In the genomic region with DNA sequence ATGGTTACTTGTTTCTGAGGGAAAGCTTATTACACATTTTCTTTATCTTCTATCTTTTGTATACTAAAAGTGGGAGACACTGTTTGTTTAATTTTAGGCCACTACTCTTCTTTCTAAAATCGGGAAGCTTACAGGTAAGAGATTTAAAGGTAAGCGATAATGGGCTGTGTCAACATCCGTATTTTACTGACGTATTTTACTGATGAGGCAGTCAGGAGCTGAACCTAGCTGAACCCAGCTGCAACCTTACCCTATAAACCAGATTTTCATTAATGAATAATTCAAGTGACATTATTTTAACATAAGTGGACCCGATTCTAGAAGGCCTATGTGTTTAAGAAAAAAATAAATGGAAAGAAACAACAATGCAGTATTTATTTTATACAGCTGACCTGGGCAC, we compare ENCODE assay signal across 21 cellular contexts. TPM values are rescaled to one million over a fixed set of nuclear protein-coding genes. Genes with fewer than 3 reads are reported as not detected.
A peak's percentile ranks its signal among the peaks of the same experiment; 100 is the strongest.
DNase-seq lines count a peak whose midpoint lies in the region; ATAC-seq and TF ChIP-seq lines count a peak whose summit lies in the region.
"Had no signal": no experiment of that assay in that cellular context is flagged by ENCODE, and none has a peak within 500 bp of the region (broad histone marks: within the 10 kb centered on the region; RNA-seq: fewer than 3 reads in every experiment).

No MANE protein-coding gene starts in this region.

- no peak overlapping the region for H3K27ac ChIP-seq in CD4-positive, alpha-beta T cell (ENCODE audit: low read depth, low read length)
- peak overlapping the region; percentile 28 for H3K27ac ChIP-seq in neutrophil
- H3K27ac ChIP-seq: RWPE1 had no signal

- ATAC-seq in activated CD8-positive, alpha-beta T cell treated with anti-CD3 and anti-CD28 coated beads for 36 hours, result no peak
- no peak for ATAC-seq in activated CD8-positive, alpha-beta T cell treated with anti-CD3 and anti-CD28 coated beads, Interleukin-2, amount 10 ng/mL, durations not matched to agents 7 days and 5 days
- ATAC-seq in CD4-positive, alpha-beta T cell (ENCODE audit: poor library complexity), result no peak
- ATAC-seq in activated naive CD8-positive, alpha-beta T cell treated with anti-CD3 and anti-CD28 coated beads, Interleukin-2, amount 50 U/mL, for 24 hours, result no peak
- ATAC-seq: PC-3 had no signal

- no peak for DNase-seq in activated CD8-positive, alpha-beta T cell treated with anti-CD3 and anti-CD28 coated beads for 36 hours
- no peak for DNase-seq in activated CD8-positive, alpha-beta T cell treated with anti-CD3 and anti-CD28 coated beads, Interleukin-2, amount 10 ng/mL, durations not matched to agents 7 days and 5 days
- DNase-seq in CD4-positive, alpha-beta T cell, result no peak
- no peak for DNase-seq in activated naive CD8-positive, alpha-beta T cell treated with anti-CD3 and anti-CD28 coated beads, Interleukin-2, amount 50 U/mL, for 24 hours
- DNase-seq in kidney tubule cell (ENCODE audit: low spot score) (no peak), NCI-H1694 (lab: John Stamatoyannopoulos, UW) (no peak)
- DNase-seq: BE2C; Caco-2; CD4-positive, CD25-positive, alpha-beta regulatory T cell; DMS153; GDM1; H9; KG1; MV-4-11; NCI-H187; NCI-H2107; NCI-H2227 treated with DMSO at 0.1 percent for 48 hours; NCI-H524; PC-3 had no signal

- TF ChIP-seq CTCF in activated CD8-positive, alpha-beta T cell treated with anti-CD3 and anti-CD28 coated beads for 36 hours (IDR thresholded peaks at IDR 0.05), result no peak
- TF ChIP-seq CTCF in CD4-positive, alpha-beta T cell (IDR thresholded peaks at IDR 0.05), result no peak
- no peak for TF ChIP-seq CTCF in neutrophil (IDR thresholded peaks at IDR 0.05)

- H3K36me3 Mint-ChIP-seq in activated CD8-positive, alpha-beta T cell treated with anti-CD3 and anti-CD28 coated beads for 36 hours (ENCODE audit: low read depth), result peaks cover 56% of the 10 kb centered on the region
- H3K36me3 Mint-ChIP-seq in activated CD8-positive, alpha-beta T cell treated with anti-CD3 and anti-CD28 coated beads, Interleukin-2, amount 10 ng/mL, durations not matched to agents 7 days and 5 days (ENCODE audit: low read depth), result peaks cover 63% of the 10 kb centered on the region
- H3K36me3 Mint-ChIP-seq in CD4-positive, alpha-beta T cell (ENCODE audit: low read depth), result no peaks in the 10 kb centered on the region
- H3K36me3 Mint-ChIP-seq in activated naive CD8-positive, alpha-beta T cell treated with anti-CD3 and anti-CD28 coated beads, Interleukin-2, amount 50 U/mL, for 24 hours (ENCODE audit: low read depth), result peaks cover 70% of the 10 kb centered on the region

- CTCF ChIA-PET in activated CD8-positive, alpha-beta T cell treated with anti-CD3 and anti-CD28 coated beads for 36 hours (lab: Charles Lee), result interaction anchor here (0.8 to 5.6 kb wide), 6 partner anchors 11 to 48 kb away, joined by 3 to 39 read pairs (median 4); a partner anchor contains a TSS
- CTCF ChIA-PET in activated CD8-positive, alpha-beta T cell treated with anti-CD3 and anti-CD28 coated beads, Interleukin-2, amount 10 ng/mL, durations not matched to agents 7 days and 5 days (lab: Charles Lee), result interaction anchor here (0.7 to 5.8 kb wide), 8 partner anchors 9 to 1793 kb away, joined by 3 to 48 read pairs (median 4); a partner anchor contains a TSS
- CTCF ChIA-PET in CD4-positive, alpha-beta T cell (lab: Charles Lee), result interaction anchor here (0.8 to 1.1 kb wide), 2 partner anchors 13 kb away, joined by 3 read pairs; a partner anchor contains a TSS

- peak overlapping the region; percentile 55 for H3K27ac Mint-ChIP-seq in activated CD8-positive, alpha-beta T cell treated with anti-CD3 and anti-CD28 coated beads for 36 hours
- no peak overlapping the region for H3K27ac Mint-ChIP-seq in activated CD8-positive, alpha-beta T cell treated with anti-CD3 and anti-CD28 coated beads, Interleukin-2, amount 10 ng/mL, durations not matched to agents 7 days and 5 days
- peak overlapping the region; percentile 18 for H3K27ac Mint-ChIP-seq in CD4-positive, alpha-beta T cell
- H3K27ac Mint-ChIP-seq in activated naive CD8-positive, alpha-beta T cell treated with anti-CD3 and anti-CD28 coated beads, Interleukin-2, amount 50 U/mL, for 24 hours, result peak overlapping the region; percentile 16
- H3K27ac Mint-ChIP-seq: H9 had no signal

- H3K4me1 ChIP-seq in neutrophil (ENCODE audit: control insufficient read depth in 1 of 2, insufficient read depth in 1 of 2, low read depth in 1 of 2, low read length in 1 of 2), result no peaks in the 10 kb centered on the region
- H3K4me1 ChIP-seq: BE2C, Caco-2 had no signal

- intact Hi-C loops in activated CD8-positive, alpha-beta T cell treated with anti-CD3 and anti-CD28 coated beads for 36 hours (cut with micrococcal nuclease), result no loop called here
- intact Hi-C loops in CD4-positive, alpha-beta T cell (cut with DNase I, micrococcal nuclease), result no loop called here

- no peaks in the 10 kb centered on the region for H3K27me3 ChIP-seq in CD4-positive, alpha-beta T cell (ENCODE audit: control insufficient read depth, insufficient read depth, low read length)
- no peaks in the 10 kb centered on the region for H3K27me3 ChIP-seq in neutrophil
- H3K27me3 ChIP-seq: BE2C had no signal

- POLR2A ChIA-PET in activated CD8-positive, alpha-beta T cell treated with anti-CD3 and anti-CD28 coated beads for 36 hours (lab: Charles Lee), result interaction anchor here (0.6 to 2.4 kb wide), 3 partner anchors 9 to 31 kb away, joined by 3 to 6 read pairs (median 5); no protein-coding TSS in a partner anchor
- POLR2A ChIA-PET in activated CD8-positive, alpha-beta T cell treated with anti-CD3 and anti-CD28 coated beads, Interleukin-2, amount 10 ng/mL, durations not matched to agents 7 days and 5 days (lab: Charles Lee), result interaction anchor here (2.1 kb wide), 1 partner anchor 12 kb away, joined by 5 read pairs; no protein-coding TSS in a partner anchor
- POLR2A ChIA-PET in CD4-positive, alpha-beta T cell (lab: Charles Lee), result interaction anchor here (1.8 kb wide), 1 partner anchor 13 kb away, joined by 7 read pairs; a partner anchor contains a TSS

- H3K27me3 Mint-ChIP-seq in activated CD8-positive, alpha-beta T cell treated with anti-CD3 and anti-CD28 coated beads for 36 hours, result no peaks in the 10 kb centered on the region
- H3K27me3 Mint-ChIP-seq in activated CD8-positive, alpha-beta T cell treated with anti-CD3 and anti-CD28 coated beads, Interleukin-2, amount 10 ng/mL, durations not matched to agents 7 days and 5 days (ENCODE audit: low read depth), result no peaks in the 10 kb centered on the region
- H3K27me3 Mint-ChIP-seq in CD4-positive, alpha-beta T cell, result no peaks in the 10 kb centered on the region
- no peaks in the 10 kb centered on the region for H3K27me3 Mint-ChIP-seq in activated naive CD8-positive, alpha-beta T cell treated with anti-CD3 and anti-CD28 coated beads, Interleukin-2, amount 50 U/mL, for 24 hours
- H3K27me3 Mint-ChIP-seq: CD4-positive, CD25-positive, alpha-beta regulatory T cell had no signal

- H3K9me3 ChIP-seq in CD4-positive, alpha-beta T cell (ENCODE audit: control insufficient read depth, low read length), result no peaks in the 10 kb centered on the region
- H3K9me3 ChIP-seq in neutrophil, result peaks cover 8% of the 10 kb centered on the region
- H3K9me3 ChIP-seq: BE2C, Caco-2 had no signal

- H3K4me3 ChIP-seq in neutrophil (ENCODE audit: low read depth in 1 of 2, low read length in 1 of 2), result no peak overlapping the region

- H3K9me3 Mint-ChIP-seq in activated CD8-positive, alpha-beta T cell treated with anti-CD3 and anti-CD28 coated beads for 36 hours, result no peaks in the 10 kb centered on the region
- H3K9me3 Mint-ChIP-seq in activated CD8-positive, alpha-beta T cell treated with anti-CD3 and anti-CD28 coated beads, Interleukin-2, amount 10 ng/mL, durations not matched to agents 7 days and 5 days (ENCODE audit: insufficient read depth), result no peaks in the 10 kb centered on the region
- no peaks in the 10 kb centered on the region for H3K9me3 Mint-ChIP-seq in CD4-positive, alpha-beta T cell
- H3K9me3 Mint-ChIP-seq in activated naive CD8-positive, alpha-beta T cell treated with anti-CD3 and anti-CD28 coated beads, Interleukin-2, amount 50 U/mL, for 24 hours, result no peaks in the 10 kb centered on the region
- H3K9me3 Mint-ChIP-seq: CD4-positive, CD25-positive, alpha-beta regulatory T cell; H9 had no signal

- no peak overlapping the region for H3K4me3 Mint-ChIP-seq in activated CD8-positive, alpha-beta T cell treated with anti-CD3 and anti-CD28 coated beads for 36 hours
- no peak overlapping the region for H3K4me3 Mint-ChIP-seq in activated CD8-positive, alpha-beta T cell treated with anti-CD3 and anti-CD28 coated beads, Interleukin-2, amount 10 ng/mL, durations not matched to agents 7 days and 5 days
- no peak overlapping the region for H3K4me3 Mint-ChIP-seq in CD4-positive, alpha-beta T cell
- H3K4me3 Mint-ChIP-seq in activated naive CD8-positive, alpha-beta T cell treated with anti-CD3 and anti-CD28 coated beads, Interleukin-2, amount 50 U/mL, for 24 hours, result no peak overlapping the region
- H3K4me3 Mint-ChIP-seq: H9 had no signal

- peaks cover 41% of the 10 kb centered on the region for H3K4me1 Mint-ChIP-seq in activated CD8-positive, alpha-beta T cell treated with anti-CD3 and anti-CD28 coated beads for 36 hours (ENCODE audit: low read depth)
- peaks cover 6% of the 10 kb centered on the region for H3K4me1 Mint-ChIP-seq in activated CD8-positive, alpha-beta T cell treated with anti-CD3 and anti-CD28 coated beads, Interleukin-2, amount 10 ng/mL, durations not matched to agents 7 days and 5 days (ENCODE audit: low read depth)
- H3K4me1 Mint-ChIP-seq in CD4-positive, alpha-beta T cell (ENCODE audit: low read depth), result peaks cover 43% of the 10 kb centered on the region
- peaks cover 29% of the 10 kb centered on the region for H3K4me1 Mint-ChIP-seq in activated naive CD8-positive, alpha-beta T cell treated with anti-CD3 and anti-CD28 coated beads, Interleukin-2, amount 50 U/mL, for 24 hours
- H3K4me1 Mint-ChIP-seq: H9 had no signal

- H3K36me3 ChIP-seq in neutrophil, result peaks cover 100% of the 10 kb centered on the region

RNA-seq across cellular contexts. Expression of a gene that starts 13.1 kb away (rescaled TPM):
- 100 to 1,000 TPM; 110 to 113 TPM for total RNA-seq in activated CD8-positive, alpha-beta T cell treated with anti-CD3 and anti-CD28 coated beads for 36 hours
- total RNA-seq in activated CD8-positive, alpha-beta T cell treated with anti-CD3 and anti-CD28 coated beads, Interleukin-2, amount 10 ng/mL, durations not matched to agents 7 days and 5 days, result 10 to 100 TPM; 81.2 to 86.3 TPM
- total RNA-seq in CD4-positive, alpha-beta T cell, result 100 to 1,000 TPM; 119 to 126 TPM
